In genomic region chr10:3806603-3807002, GRCh38 we compare ENCODE assay signal across 9 cellular contexts. TPM values are rescaled to one million over a fixed set of nuclear protein-coding genes. Genes with fewer than 3 reads are reported as not detected.
DNase-seq lines count a peak whose midpoint lies in the region; ATAC-seq and TF ChIP-seq lines count a peak whose summit lies in the region.
"Had no signal": no experiment of that assay in that cellular context is flagged by ENCODE, and none has a peak within 500 bp of the region (broad histone marks: within the 10 kb centered on the region; RNA-seq: fewer than 3 reads in every experiment).

No MANE protein-coding gene starts in this region.

- WGBS in SK-N-SH (ENCODE audit: low lambda C conversion rate): 59% methylated on average over 5 of the region's 5 CpGs

- H3K27ac ChIP-seq in SK-N-SH (ENCODE audit: low read depth in 2 of 2, low read length in 1 of 2) (peak overlapping the region; percentile 60 to 100; a peak in 3 of 4 replicates), thoracic aorta (peak overlapping the region; percentile 89)

- peak overlapping the region; percentile 71 for H3K4me3 Mint-ChIP-seq in activated T-cell treated with anti-CD3 and anti-CD28 coated beads, Interleukin-2, amount 50 U/mL, for 24 hours

- no peak for TF ChIP-seq RAD21 in SK-N-SH (IDR thresholded peaks at IDR 0.05; ENCODE audit: low read length)

- no peaks in the 10 kb centered on the region for H3K36me3 Mint-ChIP-seq in activated T-cell treated with anti-CD3 and anti-CD28 coated beads, Interleukin-2, amount 50 U/mL, for 24 hours (ENCODE audit: low read depth)

- no peaks in the 10 kb centered on the region for H3K9me3 Mint-ChIP-seq in activated T-cell treated with anti-CD3 and anti-CD28 coated beads, Interleukin-2, amount 50 U/mL, for 24 hours

- no peak for DNase-seq in activated T-cell treated with anti-CD3 and anti-CD28 coated beads, Interleukin-2, amount 50 U/mL, for 24 hours
- DNase-seq in activated T-cell treated with anti-CD3 and anti-CD28 coated beads for 4 hours (no peak), SK-N-SH (no peak), fibroblast of villous mesenchyme (ENCODE audit: low read depth) (peak; percentile 73), thoracic aorta (ENCODE audit: low spot score) (no peak), iPS-NIHi11 (ENCODE audit: low spot score) (no peak), GM19238 (ENCODE audit: insufficient read length, low spot score) (no peak)
- DNase-seq: NCI-H2171 had no signal

- no peaks in the 10 kb centered on the region for H4K20me1 ChIP-seq in SK-N-SH (ENCODE audit: insufficient read depth)

- peaks cover 26 to 58% of the 10 kb centered on the region in 2 experiments for H3K4me1 ChIP-seq in SK-N-SH (ENCODE audit: control insufficient read depth in 1 of 2, insufficient read depth in 2 of 2, low read depth in 1 of 2, low read length in 1 of 2)
- H3K4me1 ChIP-seq in thoracic aorta (ENCODE audit: control insufficient read depth in 1 of 2, low read depth in 2 of 2): peaks cover 49 to 74% of the 10 kb centered on the region in 2 donors

- H3K79me2 ChIP-seq in SK-N-SH (ENCODE audit: insufficient read depth): no peaks in the 10 kb centered on the region

- CTCF ChIA-PET in SK-N-SH (lab: Yijun Ruan, JAX): no interaction called here

- H3K27me3 ChIP-seq in SK-N-SH (ENCODE audit: insufficient read depth): no peaks in the 10 kb centered on the region
- no peaks in the 10 kb centered on the region for H3K27me3 ChIP-seq in thoracic aorta (replicated peaks; ENCODE audit: insufficient read depth)

- peak overlapping the region; percentile 69 for H3K4me2 ChIP-seq in SK-N-SH

- peak overlapping the region; percentile 91 for H3K9ac ChIP-seq in SK-N-SH

- no peak overlapping the region for H3K27ac Mint-ChIP-seq in activated T-cell treated with anti-CD3 and anti-CD28 coated beads, Interleukin-2, amount 50 U/mL, for 24 hours

- no peaks in the 10 kb centered on the region for H3K27me3 Mint-ChIP-seq in activated T-cell treated with anti-CD3 and anti-CD28 coated beads, Interleukin-2, amount 50 U/mL, for 24 hours

- no peak for ATAC-seq in thoracic aorta (ENCODE audit: insufficient number of reproducible peaks, low FRiP score, low read depth)
- no peak for ATAC-seq in HG03045 (IDR thresholded peaks at IDR 0.05; ENCODE audit: unreplicated experiment)

- peaks cover 31% of the 10 kb centered on the region for H3F3A ChIP-seq in SK-N-SH (replicated peaks; ENCODE audit: insufficient read depth)

- no peak overlapping the region for H2AFZ ChIP-seq in SK-N-SH (ENCODE audit: low read depth)

- H3K4me1 Mint-ChIP-seq in activated T-cell treated with anti-CD3 and anti-CD28 coated beads, Interleukin-2, amount 50 U/mL, for 24 hours (ENCODE audit: low read depth): no peaks in the 10 kb centered on the region

- TF ChIP-seq EP300 in SK-N-SH (IDR thresholded peaks at IDR 0.05; ENCODE audit: borderline replicate concordance in 1 of 2, low read depth in 1 of 2, low read length in 1 of 2): no peak

- H3K36me3 ChIP-seq in SK-N-SH (replicated peaks in 1 of 2; ENCODE audit: control insufficient read depth in 1 of 2, insufficient read depth in 2 of 2, low read length in 1 of 2) (no peaks in the 10 kb centered on the region), thoracic aorta (no peaks in the 10 kb centered on the region)

- TF ChIP-seq CTCF in SK-N-SH (IDR thresholded peaks at IDR 0.05) (no peak), fibroblast of villous mesenchyme (IDR thresholded peaks at IDR 0.05; ENCODE audit: insufficient read depth, low read depth, low read length) (no peak), thoracic aorta (IDR thresholded peaks at IDR 0.05) (no peak)

- H3K9me2 ChIP-seq in SK-N-SH: no peaks in the 10 kb centered on the region

- POLR2A ChIA-PET in SK-N-SH (lab: Yijun Ruan, JAX): no interaction called here

- H3K4me3 ChIP-seq in SK-N-SH (ENCODE audit: low read depth in 2 of 2, low read length in 1 of 2) (no peak overlapping the region), fibroblast of villous mesenchyme (ENCODE audit: low read depth, low read length) (no peak overlapping the region), thoracic aorta (no peak overlapping the region)

- no peaks in the 10 kb centered on the region for H3K9me3 ChIP-seq in SK-N-SH
- no peaks in the 10 kb centered on the region for H3K9me3 ChIP-seq in thoracic aorta

TF ChIP-seq in SK-N-SH, 30 proteins besides CTCF, POLR2A, EP300 and RAD21:
- TF ChIP-seq, protein P1, sequence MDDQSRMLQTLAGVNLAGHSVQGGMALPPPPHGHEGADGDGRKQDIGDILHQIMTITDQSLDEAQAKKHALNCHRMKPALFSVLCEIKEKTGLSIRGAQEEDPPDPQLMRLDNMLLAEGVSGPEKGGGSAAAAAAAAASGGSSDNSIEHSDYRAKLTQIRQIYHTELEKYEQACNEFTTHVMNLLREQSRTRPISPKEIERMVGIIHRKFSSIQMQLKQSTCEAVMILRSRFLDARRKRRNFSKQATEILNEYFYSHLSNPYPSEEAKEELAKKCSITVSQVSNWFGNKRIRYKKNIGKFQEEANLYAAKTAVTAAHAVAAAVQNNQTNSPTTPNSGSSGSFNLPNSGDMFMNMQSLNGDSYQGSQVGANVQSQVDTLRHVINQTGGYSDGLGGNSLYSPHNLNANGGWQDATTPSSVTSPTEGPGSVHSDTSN (IDR thresholded peaks at IDR 0.05): peak; percentile 25; the same call in 1 of the 2 replicates
- no peak for TF ChIP-seq MEF2A (IDR thresholded peaks at IDR 0.05; ENCODE audit: borderline replicate concordance, low read depth)

RNA-seq across cellular contexts. Expression of gene KLF6, which starts 21.6 kb away (rescaled TPM):
- polyA plus RNA-seq in SK-N-SH (2012; rRNA removed): 127 and 148 TPM in 2 replicates
- polyA plus RNA-seq in SK-N-SH (2012; cell fraction: cytosol; rRNA removed): 72.3 and 76.2 TPM in 2 replicates
- polyA plus RNA-seq in SK-N-SH (2012; cell fraction: nucleus; rRNA removed): 687 and 844 TPM in 2 replicates
- total RNA-seq in fibroblast of villous mesenchyme: 37.6 and 51.5 TPM in 2 replicates
- 100 to 1,000 TPM; 170 to 201 TPM for total RNA-seq in thoracic aorta
